ENCODE assay signal across 22 cellular contexts in genomic region chr1:178954937-178955336, GRCh38.
"Had no signal": no experiment of that assay in that cellular context is flagged by ENCODE, and none has a peak within 500 bp of the region (broad histone marks: within the 10 kb centered on the region; RNA-seq: fewer than 3 reads in every experiment).

No MANE protein-coding gene starts in this region.

- H3K27ac ChIP-seq: HL-60, SJSA1, SK-N-MC had no signal

- H3K4me1 ChIP-seq: SJSA1 had no signal

- H3K9me3 ChIP-seq: MG63, SJSA1 had no signal

- DNase-seq: Karpas-422, KG1, MG63, NCI-H1092, NCI-H1105 treated with DMSO at 0.1 percent for 48 hours, NCI-H1417 treated with DMSO at 0.1 percent for 48 hours, NCI-H187, NCI-H2029, NCI-H2081 treated with DMSO at 0.1 percent for 48 hours, NCI-H2171, NCI-H226, NCI-H446, NCI-H510A, NCI-H524 treated with DMSO at 0.1 percent for 48 hours, NCI-H69, NCI-H774, Right ventricle myocardium superior, RPMI8226, SIG-M5 had no signal

- H3K27me3 ChIP-seq: MG63, SJSA1 had no signal

- H3K36me3 ChIP-seq: MG63, SJSA1 had no signal

- H3K4me3 ChIP-seq: MG63, SJSA1, SK-N-MC had no signal
